In genomic region chr16:28924762-28925385, GRCh38 we compare ENCODE assay signal across 8 cellular contexts. TPM values are rescaled to one million over a fixed set of nuclear protein-coding genes. Genes with fewer than 3 reads are reported as not detected.
DNase-seq lines count a peak whose midpoint lies in the region; ATAC-seq, FAIRE-seq and TF ChIP-seq lines count a peak whose summit lies in the region.

Gene RABEP2, minus strand, starts transcription at chr16:28925238. Its CDS starts 75 bp downstream, at chr16:28925163.

- H3K27me3 ChIP-seq in IMR-90 (ENCODE audit: control insufficient read depth, insufficient read depth, low read length) (no peaks in the 10 kb centered on the region), OCI-LY3 (ENCODE audit: low read depth, low read length) (no peaks in the 10 kb centered on the region), mononuclear cell (ENCODE audit: insufficient read depth, low read length) (no peaks in the 10 kb centered on the region)

- no peak within 1 kb of the TSS for H2BK20ac ChIP-seq in IMR-90 (ENCODE audit: low read depth, low read length)

- BruUV-seq in IMR-90 (replicated peaks; lab: Mats Ljungman, UMichigan) = no TSS peak

- H3K79me1 ChIP-seq in IMR-90 (ENCODE audit: low read depth in 1 of 2, low read length in 2 of 2) = peaks cover 0 to 13% of the 10 kb centered on the region in 2 experiments; a peak in 3 of 4 replicates

- H2AK9ac ChIP-seq in IMR-90 (replicated peaks; ENCODE audit: low read depth, low read length, poor library complexity) = peak within 1 kb of the TSS; percentile 97

- peak within 1 kb of the TSS; percentile 71; the same call in 1 of the 3 replicates for H2BK15ac ChIP-seq in IMR-90 (ENCODE audit: low read depth, low read length)

- peak within 1 kb of the TSS; percentile 83 for H3K4me2 ChIP-seq in IMR-90 (ENCODE audit: low read depth, low read length)
- H3K4me2 ChIP-seq in OCI-LY3 (ENCODE audit: low read length) = peak within 1 kb of the TSS; percentile 100

- no peaks in the 10 kb centered on the region for H3K9me3 ChIP-seq in IMR-90 (ENCODE audit: control insufficient read depth, insufficient read depth, low read length)
- H3K9me3 ChIP-seq in OCI-LY3 (ENCODE audit: insufficient read depth, low read length) = no peaks in the 10 kb centered on the region
- H3K9me3 ChIP-seq in mononuclear cell (ENCODE audit: low read depth, low read length) = no peaks in the 10 kb centered on the region

- H3K36me3 ChIP-seq in IMR-90 (ENCODE audit: control insufficient read depth, insufficient read depth, low read length) (peaks cover 3% of the 10 kb centered on the region; the same call in 1 of the 2 replicates), OCI-LY3 (replicated peaks; ENCODE audit: low read depth, low read length) (peaks cover 4% of the 10 kb centered on the region)

- no peaks in the 10 kb centered on the region for H3K79me2 ChIP-seq in OCI-LY3 (ENCODE audit: low read length)

- FAIRE-seq in D721Med (lab: Jason Lieb, UNC) = no peak

- no peak for TF ChIP-seq POLR2A in IMR-90 (IDR thresholded peaks at IDR 0.05; ENCODE audit: low read depth, low read length)

- H3K4me1 ChIP-seq in IMR-90 (ENCODE audit: control insufficient read depth, insufficient read depth, low read length) (peaks cover 2% of the 10 kb centered on the region; the same call in 1 of the 2 replicates), OCI-LY3 (ENCODE audit: low read length) (peaks cover 14% of the 10 kb centered on the region), mononuclear cell (ENCODE audit: insufficient read depth, low read length) (peaks cover 24% of the 10 kb centered on the region)

- peak within 1 kb of the TSS; percentile 60 for H3K56ac ChIP-seq in IMR-90 (ENCODE audit: extremely low read depth, insufficient read depth, low read length)

- H3K9me1 ChIP-seq in IMR-90 (ENCODE audit: insufficient read depth, low read length) = peaks cover 7% of the 10 kb centered on the region

- peak within 1 kb of the TSS; percentile 70 to 99 for H4K8ac ChIP-seq in IMR-90 (ENCODE audit: low read depth in 2 of 2, low read length in 2 of 2)

- H2AFZ ChIP-seq in IMR-90 (replicated peaks; ENCODE audit: low read length, poor library complexity) (peak within 1 kb of the TSS; percentile 100), OCI-LY3 (ENCODE audit: low read depth, low read length) (peak within 1 kb of the TSS; percentile 90)

- DNase-seq in D721Med (ENCODE audit: insufficient read length, low spot score) (peak; percentile 96), IMR-90 (peak; percentile 78), activated T-cell treated with anti-CD3 and anti-CD28 coated beads for 4 hours (peak; percentile 88), epithelial cell of esophagus (ENCODE audit: low read depth) (peak; percentile 99)
- peak; percentile 85 to 88 for DNase-seq in stimulated activated CD8-positive, alpha-beta memory T cell treated with anti-CD3 and anti-CD28 coated beads, Interleukin-4, amount 100 ng/mL, for 1 hour (ENCODE audit: low read depth in 2 of 2, low spot score in 1 of 2)

- peak within 1 kb of the TSS; percentile 98 for H3K4me3 ChIP-seq in IMR-90 (ENCODE audit: insufficient read depth, low read depth, low read length)
- peak within 1 kb of the TSS; percentile 98 for H3K4me3 ChIP-seq in OCI-LY3 (ENCODE audit: low read length)
- H3K4me3 ChIP-seq in epithelial cell of esophagus (ENCODE audit: low read length) = peak within 1 kb of the TSS; percentile 76
- peak within 1 kb of the TSS; percentile 91 for H3K4me3 ChIP-seq in mononuclear cell (ENCODE audit: low read length)

- H2BK120ac ChIP-seq in IMR-90 (ENCODE audit: low read depth, low read length) = peak within 1 kb of the TSS; percentile 71

- no peak for TF ChIP-seq RAD21 in IMR-90 (IDR thresholded peaks at IDR 0.05; ENCODE audit: low read length)

- peak within 1 kb of the TSS; percentile 78 for H4K5ac ChIP-seq in IMR-90 (ENCODE audit: low read depth, low read length)

- ATAC-seq in GM21529 (IDR thresholded peaks at IDR 0.05; ENCODE audit: unreplicated experiment) (peak; percentile 53), IMR-90 (ENCODE audit: low read depth) (peak; percentile 97)

- no peak for TF ChIP-seq CTCF in D721Med (IDR thresholded peaks at IDR 0.05; ENCODE audit: insufficient read depth, missing control alignments)
- no peak for TF ChIP-seq CTCF in IMR-90 (conservative IDR thresholded peaks at IDR 0.05; ENCODE audit: low read depth, low read length)
- TF ChIP-seq CTCF in OCI-LY3 (IDR thresholded peaks at IDR 0.05; ENCODE audit: low read depth, low read length) = no peak
- TF ChIP-seq CTCF in epithelial cell of esophagus (IDR thresholded peaks at IDR 0.05; ENCODE audit: insufficient read depth, low read depth, low read length, missing control alignments) = no peak

- peak within 1 kb of the TSS; percentile 87 for H4K91ac ChIP-seq in IMR-90 (ENCODE audit: insufficient read depth, low read depth, low read length)

- peak within 1 kb of the TSS; percentile 77 for H3K18ac ChIP-seq in IMR-90 (ENCODE audit: low read depth, low read length)

- POLR2A ChIA-PET in IMR-90 (lab: Charles Lee; ENCODE audit: unreplicated experiment) = interaction anchor here (1.0 kb wide), 1 partner anchor 15 kb away, joined by 4 read pairs; no protein-coding TSS in a partner anchor

- H3K14ac ChIP-seq in IMR-90 (replicated peaks; ENCODE audit: low read depth, low read length) = peak within 1 kb of the TSS; percentile 97

- WGBS in IMR-90 (ENCODE audit: extremely low coverage in 2 of 2, insufficient read length in 1 of 2), 2 experiments = 1% methylated on average over 22 of the region's 66 CpGs; no CpG with 5 or more reads in 1 of the 2 experiments

- peak within 1 kb of the TSS; percentile 96 for H3K23ac ChIP-seq in IMR-90 (ENCODE audit: low read depth, low read length)

- H3K9ac ChIP-seq in IMR-90 (ENCODE audit: low read depth, low read length) = peak within 1 kb of the TSS; percentile 95
- H3K9ac ChIP-seq in OCI-LY3 (ENCODE audit: low read length) = peak within 1 kb of the TSS; percentile 97

- peak within 1 kb of the TSS; percentile 96 for H3K27ac ChIP-seq in IMR-90 (ENCODE audit: insufficient read depth, low read length)
- H3K27ac ChIP-seq in OCI-LY3 (ENCODE audit: low read length) = peak within 1 kb of the TSS; percentile 92

- peaks cover 9% of the 10 kb centered on the region; the same call in 1 of the 2 replicates for H4K20me1 ChIP-seq in IMR-90 (ENCODE audit: insufficient read depth, low read length)
- H4K20me1 ChIP-seq in OCI-LY3 (ENCODE audit: insufficient read depth, low read length) = no peaks in the 10 kb centered on the region

- peak within 1 kb of the TSS; percentile 90 for H2AK5ac ChIP-seq in IMR-90 (ENCODE audit: low read depth, low read length)

- H2BK5ac ChIP-seq in IMR-90 (ENCODE audit: low read depth, low read length, poor library complexity, severe bottlenecking) = peak within 1 kb of the TSS; percentile 92

- H3K4ac ChIP-seq in IMR-90 (ENCODE audit: low read depth, low read length) = peak within 1 kb of the TSS; percentile 96

- intact Hi-C loops in IMR-90 (cut with micrococcal nuclease) = loop anchor here (2.0 to 5.0 kb wide), 2 partner anchors 20 to 63 kb away; partner anchors contain the start of gene SH2B1

- dilution Hi-C loops in IMR-90 (cut with HindIII; ENCODE audit: low sequenced_read_pairs, unreplicated experiment) = no loop called here

- CTCF ChIA-PET in IMR-90 (lab: Yijun Ruan, JAX) = no interaction called here

- in situ Hi-C loops in IMR-90 (cut with MboI; ENCODE audit: low sequenced_read_pairs) = loop anchor here (5.0 kb wide), 1 partner anchor 48 kb away; the partner anchor contains the start of gene ATP2A1

TF ChIP-seq in IMR-90, 13 proteins besides CTCF, POLR2A, EP300 and RAD21:
- no peak for TF ChIP-seq ELK1 (IDR thresholded peaks at IDR 0.05; ENCODE audit: borderline replicate concordance, low read depth, low read length)
- TF ChIP-seq CEBPB (IDR thresholded peaks at IDR 0.05; ENCODE audit: low read depth, low read length) = no peak
- no peak for TF ChIP-seq BHLHE40 (IDR thresholded peaks at IDR 0.05; ENCODE audit: low read depth, low read length)
- TF ChIP-seq USF2 (IDR thresholded peaks at IDR 0.05; ENCODE audit: low read depth, low read length) = no peak
- no peak for TF ChIP-seq NFE2L2 (IDR thresholded peaks at IDR 0.05; ENCODE audit: low read depth, low read length)
- TF ChIP-seq MAZ (IDR thresholded peaks at IDR 0.05; ENCODE audit: borderline replicate concordance, low read depth, low read length) = peak; percentile 2; the same call in 1 of the 2 replicates

RNA-seq across cellular contexts. Expression of gene RABEP2, which starts in this region (rescaled TPM):
- total RNA-seq in IMR-90 (2012; rRNA removed) = 12.2 and 14.4 TPM in 2 replicates
- polyA plus RNA-seq in IMR-90 (2012; rRNA removed) = 20.0 and 21.9 TPM in 2 replicates
- 30.5 and 31.9 TPM in 2 replicates for polyA plus RNA-seq in IMR-90 (2012; cell fraction: cytosol; rRNA removed)
- polyA plus RNA-seq in IMR-90 (2012; cell fraction: nucleus; rRNA removed; ENCODE audit: low replicate concordance) = 31.9 and 59.2 TPM in 2 replicates
- total RNA-seq in mononuclear cell = 16.3 TPM

Comparison
In these comparisons a context has a peak if more than half of its experiments do, and no peak if none do; other contexts are left out.
1. Peak in every context shown above with its lines: DNase-seq, ATAC-seq, H3K4me3 ChIP-seq and H3K27ac ChIP-seq.